ENCODE assay signal across 1 cellular context in genomic region chr5:10607666-10608442, GRCh38.
A peak's percentile ranks its signal among the peaks of the same experiment; 100 is the strongest.
TF ChIP-seq lines count a peak whose summit lies in the region.

No MANE protein-coding gene starts in this region.

TF ChIP-seq in HEK293, 187 proteins besides CTCF, POLR2A, EP300 and RAD21 (continued from another document):
- TF ChIP-seq PRDM4 (tag by site-specific recombination; IDR thresholded peaks at IDR 0.05) (peak; percentile 21; the same call in 1 of the 2 replicates), KLF9 (tag by site-specific recombination; IDR thresholded peaks at IDR 0.05; ENCODE audit: low read depth) (0 out of 2 replicates have a peak, but pooled peaks have one; percentile 41), ZNF560 (tag by site-specific recombination; IDR thresholded peaks at IDR 0.05; ENCODE audit: borderline replicate concordance) (no peak), ZBTB20 (tag by site-specific recombination; IDR thresholded peaks at IDR 0.05) (peak; percentile 88), OVOL3 (tag by site-specific recombination; IDR thresholded peaks at IDR 0.05) (no peak), TCF7L2 (IDR thresholded peaks at IDR 0.05; ENCODE audit: borderline replicate concordance, low read depth, low read length) (no peak)
